8 cellular contexts compared by ENCODE assay signal in genomic region chr9:106859957-106860715, GRCh38. TPM values are rescaled to one million over a fixed set of nuclear protein-coding genes. Genes with fewer than 3 reads are reported as not detected.
DNase-seq lines count a peak whose midpoint lies in the region; ATAC-seq and TF ChIP-seq lines count a peak whose summit lies in the region.

No MANE protein-coding gene starts in this region.

- no peaks in the 10 kb centered on the region for H3K9me3 ChIP-seq in PC-3 (ENCODE audit: low read length)
- H3K9me3 ChIP-seq in gastroesophageal sphincter: no peaks in the 10 kb centered on the region

- H3K27me3 Mint-ChIP-seq in progenitor cell of endocrine pancreas: peaks cover 21% of the 10 kb centered on the region

- TSS peak; percentile 38 for BruUV-seq in PC-3 (replicated peaks; lab: Mats Ljungman, UMichigan)

- peak overlapping the region; percentile 82 for H3K4me2 ChIP-seq in PC-3 (ENCODE audit: low read length)

- peak; percentile 17 for DNase-seq in DMS79 (lab: John Stamatoyannopoulos, UW)
- DNase-seq in PC-3: peak; percentile 63
- DNase-seq in progenitor cell of endocrine pancreas (ENCODE audit: low spot score, unreplicated experiment): peak; percentile 39
- no peak for DNase-seq in germinal center (ENCODE audit: low spot score)
- no peak for DNase-seq in NCI-H187 (lab: John Stamatoyannopoulos, UW)
- no peak for DNase-seq in NCI-H2196 treated with DMSO at 0.1 percent for 48 hours (lab: John Stamatoyannopoulos, UW; ENCODE audit: unreplicated experiment)

- peak overlapping the region; percentile 96 for H2AFZ ChIP-seq in PC-3 (ENCODE audit: low read length)

- H3K36me3 ChIP-seq in PC-3 (ENCODE audit: low read depth, low read length) (no peaks in the 10 kb centered on the region), gastroesophageal sphincter (no peaks in the 10 kb centered on the region)

- no peak for TF ChIP-seq EP300 in gastroesophageal sphincter (IDR thresholded peaks at IDR 0.05)

- CTCF ChIA-PET in PC-3 (lab: Charles Lee): interaction anchor here (0.6 kb wide), 1 partner anchor 85 kb away, joined by 3 read pairs; no protein-coding TSS in a partner anchor

- H3K27ac ChIP-seq in PC-3 (ENCODE audit: low read length) (peak overlapping the region; percentile 67), gastroesophageal sphincter (peak overlapping the region; percentile 82 to 92 (median 87))

- 0 to 4% methylated on average over 6 to 23 of the region's 43 CpGs for WGBS in gastroesophageal sphincter (ENCODE audit: low coverage in 1 of 2), 2 donors

- TF ChIP-seq POLR2A in gastroesophageal sphincter (IDR thresholded peaks at IDR 0.05): no peak

- peaks cover 29% of the 10 kb centered on the region for H3K4me1 Mint-ChIP-seq in progenitor cell of endocrine pancreas (ENCODE audit: low read depth)

- H3K4me1 ChIP-seq in PC-3 (ENCODE audit: insufficient read depth, low read length): peaks cover 33% of the 10 kb centered on the region
- H3K4me1 ChIP-seq in gastroesophageal sphincter: peaks cover 0 to 14% (median 0%) of the 10 kb centered on the region in 3 donors

- no peaks in the 10 kb centered on the region for H3F3A ChIP-seq in PC-3 (ENCODE audit: low read length, unreplicated experiment)

- H3K36me3 Mint-ChIP-seq in progenitor cell of endocrine pancreas (ENCODE audit: insufficient read depth): no peaks in the 10 kb centered on the region

- no peaks in the 10 kb centered on the region for H3K9me3 Mint-ChIP-seq in progenitor cell of endocrine pancreas (ENCODE audit: low read depth)

- H3K27me3 ChIP-seq in PC-3 (ENCODE audit: low read length) (no peaks in the 10 kb centered on the region), gastroesophageal sphincter (no peaks in the 10 kb centered on the region)

- peak overlapping the region; percentile 88 for H3K9ac ChIP-seq in PC-3 (ENCODE audit: low read length)

- intact Hi-C loops in PC-3 (cut with micrococcal nuclease): loop anchor here (5.0 to 10.0 kb wide), 6 partner anchors 97 to 1018 kb away; no protein-coding TSS in a partner anchor

- POLR2A ChIA-PET in PC-3 (lab: Charles Lee; ENCODE audit: unreplicated experiment): no interaction called here

- peak overlapping the region; percentile 98 for H3K4me3 ChIP-seq in PC-3 (ENCODE audit: low read length)
- peak overlapping the region; percentile 84 to 92 for H3K4me3 ChIP-seq in gastroesophageal sphincter

- no peaks in the 10 kb centered on the region for H4K20me1 ChIP-seq in PC-3 (ENCODE audit: low read length)

- no peaks in the 10 kb centered on the region for H3K9me2 ChIP-seq in PC-3 (replicated peaks; ENCODE audit: low read length)

- peaks cover 54% of the 10 kb centered on the region for H3K79me2 ChIP-seq in PC-3 (ENCODE audit: low read length)

- no peak for TF ChIP-seq CTCF in PC-3 (conservative IDR thresholded peaks at IDR 0.05; ENCODE audit: low read depth, low read length)
- no peak for TF ChIP-seq CTCF in gastroesophageal sphincter (IDR thresholded peaks at IDR 0.05)
- no peak for TF ChIP-seq CTCF in progenitor cell of endocrine pancreas (IDR thresholded peaks at IDR 0.05; ENCODE audit: unreplicated experiment)

- ATAC-seq in PC-3 (peak; percentile 9; the same call in 1 of the 2 replicates), gastroesophageal sphincter (no peak), GM19324 (IDR thresholded peaks at IDR 0.05; ENCODE audit: low FRiP score, unreplicated experiment) (no peak)

- H3K4me3 Mint-ChIP-seq in progenitor cell of endocrine pancreas (ENCODE audit: low read depth): peak overlapping the region; percentile 98

- peak overlapping the region; percentile 91 for H3K27ac Mint-ChIP-seq in progenitor cell of endocrine pancreas

RNA-seq across cellular contexts. Expression of gene ZNF462, which starts 2.8 kb away (rescaled TPM):
- total RNA-seq in PC-3 (2014; rRNA removed) (21.2 and 23.4 TPM in 2 replicates), gastroesophageal sphincter (10 to 100 TPM; 19.1 to 57.9 (median 35.6) TPM), progenitor cell of endocrine pancreas (102 and 103 TPM in 2 replicates)

Comparison
In these comparisons a context has a peak if more than half of its experiments do, and no peak if none do; other contexts are left out.
1. DNase-seq: peak in DMS79 (single experiment), PC-3 (single experiment) and progenitor cell of endocrine pancreas (single experiment); none in germinal center (single experiment), NCI-H187 (0 of 2) and NCI-H2196 treated with DMSO at 0.1 percent for 48 hours (single experiment).